Comparison of ENCODE assay signal across 20 cellular contexts in the genomic region with DNA sequence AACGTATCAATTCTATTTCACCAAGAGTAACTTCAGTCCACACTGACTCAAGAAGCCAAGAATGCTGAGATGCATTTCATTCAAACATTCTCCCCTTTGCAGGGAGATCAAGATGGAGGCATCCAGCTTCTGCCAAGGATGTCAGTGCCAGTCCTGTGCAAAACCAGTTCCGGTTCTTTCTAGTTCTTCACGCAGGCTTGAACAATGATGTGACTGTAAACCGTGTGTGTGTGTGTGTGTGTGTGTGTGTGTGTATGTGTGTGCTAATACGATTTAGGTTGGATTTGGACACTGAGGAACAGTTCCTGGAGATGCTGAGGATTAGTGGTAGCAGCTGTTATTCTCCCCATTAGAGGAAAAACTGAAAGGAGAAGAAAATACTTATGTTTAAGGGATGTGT. TPM values are rescaled to one million over a fixed set of nuclear protein-coding genes. Genes with fewer than 3 reads are reported as not detected.
DNase-seq lines count a peak whose midpoint lies in the region; ATAC-seq and TF ChIP-seq lines count a peak whose summit lies in the region.
"Had no signal": no experiment of that assay in that cellular context is flagged by ENCODE, and none has a peak within 500 bp of the region (broad histone marks: within the 10 kb centered on the region; RNA-seq: fewer than 3 reads in every experiment).

A gene (plus strand): TSS at position 301 of the 400 bp plus-strand sequence. CDS start 2,415 bp downstream, outside the sequence.

- no peak within 1 kb of the TSS for H3K23ac ChIP-seq in neuronal stem cell (ENCODE audit: low read depth, low read length, poor library complexity)

- no peak within 1 kb of the TSS for H3K14ac ChIP-seq in neuronal stem cell (ENCODE audit: low read length)

- H3K4me1 ChIP-seq in neuronal stem cell (ENCODE audit: control insufficient read depth in 2 of 2, insufficient read depth in 1 of 2, low read depth in 1 of 2, low read length in 2 of 2) = no peaks in the 10 kb centered on the region
- H3K4me1 ChIP-seq: BLaER1, Caco-2, HAP-1 had no signal

- no peak for TF ChIP-seq CTCF in WERI-Rb-1 (IDR thresholded peaks at IDR 0.05; ENCODE audit: low read depth, low read length)

- no peak within 1 kb of the TSS for H3K4me3 ChIP-seq in WERI-Rb-1 (ENCODE audit: low read depth, low read length)
- H3K4me3 ChIP-seq in neuronal stem cell (ENCODE audit: low read length in 2 of 2) = no peak within 1 kb of the TSS
- H3K4me3 ChIP-seq: BLaER1, HAP-1 had no signal

- no peak within 1 kb of the TSS for H2BK120ac ChIP-seq in neuronal stem cell (ENCODE audit: low read depth, low read length)

- no peak within 1 kb of the TSS for H2BK5ac ChIP-seq in neuronal stem cell (ENCODE audit: low read length)

- no peak within 1 kb of the TSS for H3K4me2 ChIP-seq in neuronal stem cell (ENCODE audit: insufficient read depth, low read length, poor library complexity, severe bottlenecking)
- H3K4me2 ChIP-seq: BLaER1 had no signal

- H3K9me3 ChIP-seq in WERI-Rb-1 (ENCODE audit: severe bottlenecking) (no peaks in the 10 kb centered on the region), neuronal stem cell (replicated peaks in 1 of 2; ENCODE audit: control insufficient read depth in 2 of 2, insufficient read depth in 1 of 2, low read depth in 1 of 2, low read length in 2 of 2) (no peaks in the 10 kb centered on the region)
- H3K9me3 ChIP-seq: BLaER1, Caco-2, HAP-1 had no signal

- H3K4ac ChIP-seq in neuronal stem cell (ENCODE audit: low read length) = no peak within 1 kb of the TSS

- peak within 1 kb of the TSS; percentile 22 for H2AFZ ChIP-seq in neuronal stem cell (ENCODE audit: low read length)

- H3K27me3 ChIP-seq in WERI-Rb-1 (ENCODE audit: insufficient read depth, low read depth, severe bottlenecking) = no peaks in the 10 kb centered on the region
- H3K27me3 ChIP-seq in neuronal stem cell (ENCODE audit: control insufficient read depth in 3 of 3, insufficient read depth in 3 of 3, low read depth in 1 of 3, low read length in 3 of 3) = peaks cover 0 to 3% (median 0%) of the 10 kb centered on the region in 3 experiments
- H3K27me3 ChIP-seq: BLaER1 had no signal

- no peak for ATAC-seq in HG02885 (IDR thresholded peaks at IDR 0.05; ENCODE audit: poor library complexity, unreplicated experiment)
- ATAC-seq: CD8-positive, alpha-beta T cell had no signal

- no peak within 1 kb of the TSS for H2BK15ac ChIP-seq in neuronal stem cell (ENCODE audit: low read length)

- H3K79me1 ChIP-seq in neuronal stem cell (ENCODE audit: low read depth, low read length) = no peaks in the 10 kb centered on the region

- no peak within 1 kb of the TSS for H3K9ac ChIP-seq in neuronal stem cell (ENCODE audit: low read depth, low read length, poor library complexity)
- H3K9ac ChIP-seq: BLaER1 had no signal

- H2AK5ac ChIP-seq in neuronal stem cell (ENCODE audit: low read depth, low read length) = no peak within 1 kb of the TSS

- no peak within 1 kb of the TSS for H3K27ac ChIP-seq in WERI-Rb-1
- H3K27ac ChIP-seq in neuronal stem cell (replicated peaks; ENCODE audit: low read length) = no peak within 1 kb of the TSS
- H3K27ac ChIP-seq: 22Rv1, BLaER1, C4-2B had no signal

- H3K18ac ChIP-seq in neuronal stem cell (ENCODE audit: low read length) = no peak within 1 kb of the TSS

- DNase-seq in NCI-H524 (lab: John Stamatoyannopoulos, UW) (peak; percentile 18 to 46), NCI-H524 treated with DMSO at 0.1 percent for 48 hours (lab: John Stamatoyannopoulos, UW) (no peak), NCI-H82 (lab: John Stamatoyannopoulos, UW) (peak; percentile 88), WERI-Rb-1 (peak; percentile 43), neuronal stem cell (ENCODE audit: low spot score) (no peak), NCI-H2081 treated with DMSO at 0.1 percent for 48 hours (lab: John Stamatoyannopoulos, UW) (no peak), NCI-H1092 (lab: John Stamatoyannopoulos, UW) (no peak)
- DNase-seq: Caco-2; CD4-positive, CD25-positive, alpha-beta regulatory T cell; CD8-positive, alpha-beta T cell; DMS153; DND-41; GOT3; HFFc6 had no signal

- H3K36me3 ChIP-seq in WERI-Rb-1 = no peaks in the 10 kb centered on the region
- H3K36me3 ChIP-seq in neuronal stem cell (replicated peaks in 1 of 2; ENCODE audit: control insufficient read depth in 2 of 2, insufficient read depth in 2 of 2, low read length in 2 of 2) = no peaks in the 10 kb centered on the region
- H3K36me3 ChIP-seq: BLaER1, HAP-1 had no signal

- H4K91ac ChIP-seq in neuronal stem cell (ENCODE audit: low read depth, low read length, poor library complexity) = no peak within 1 kb of the TSS

- no peak within 1 kb of the TSS for H2BK12ac ChIP-seq in neuronal stem cell (ENCODE audit: low read length)

- no peak within 1 kb of the TSS for H4K8ac ChIP-seq in neuronal stem cell (ENCODE audit: low read depth, low read length)

- WGBS in neuronal stem cell (ENCODE audit: extremely low coverage in 2 of 2, insufficient read length in 2 of 2, insufficient replicate concordance in 1 of 2), 2 donors = no CpG with 5 or more reads among the region's 5 CpGs

RNA-seq across cellular contexts. Expression of the gene that starts here (rescaled TPM):
- polyA plus RNA-seq in neuronal stem cell (2013, experiment 1 of 2) = 0.01 TPM
- not detected for polyA plus RNA-seq in neuronal stem cell (2013, experiment 2 of 2)
- polyA plus RNA-seq: AG04450; CD4-positive, CD25-positive, alpha-beta regulatory T cell had no signal

Comparison
In these comparisons a context has a peak if more than half of its experiments do, and no peak if none do; other contexts are left out.
1. DNase-seq: peak in NCI-H524 (2 of 2), NCI-H82 (single experiment) and WERI-Rb-1 (single experiment); none in NCI-H524 treated with DMSO at 0.1 percent for 48 hours (single experiment), neuronal stem cell (single experiment), NCI-H2081 treated with DMSO at 0.1 percent for 48 hours (single experiment) and NCI-H1092 (single experiment).